In genomic region chr4:94406668-94407437, GRCh38 we compare ENCODE assay signal across 8 cellular contexts. TPM values are rescaled to one million over a fixed set of nuclear protein-coding genes. Genes with fewer than 3 reads are reported as not detected.
DNase-seq lines count a peak whose midpoint lies in the region; ATAC-seq, FAIRE-seq and TF ChIP-seq lines count a peak whose summit lies in the region.

No MANE protein-coding gene starts in this region.

- no peaks in the 10 kb centered on the region for H3K9me1 ChIP-seq in K562 (ENCODE audit: control insufficient read depth, insufficient read depth, low read length)

- under 1% methylated on average over 10 of the region's 10 CpGs for WGBS in K562 (ENCODE audit: insufficient coverage, low coverage, missing lambda C conversion rate)

- intact Hi-C loops in K562 (cut with micrococcal nuclease), result loop anchor here (1.0 to 5.0 kb wide), 5 partner anchors 46 to 189 kb away; no protein-coding TSS in a partner anchor

- DNase-seq in GM10248 (ENCODE audit: extremely low spot score), result peak; percentile 33
- peak; percentile 67 for DNase-seq in HCEC 1CT
- peak; percentile 42 for DNase-seq in NCI-H1105 treated with DMSO at 0.1 percent for 48 hours (lab: John Stamatoyannopoulos, UW)
- DNase-seq in T-helper 22 cell (ENCODE audit: low read depth), result peak; percentile 8
- peak; percentile 39 to 88 (median 48) for DNase-seq in K562 (ENCODE audit: extremely low read depth in 1 of 4, low spot score in 3 of 4)
- peak; percentile 47 for DNase-seq in iPS-NIHi7 (ENCODE audit: extremely low spot score)
- DNase-seq in stimulated activated CD4-positive, alpha-beta T cell treated with anti-CD3 and anti-CD28 coated beads, Interleukin-12 subunit alpha, Interleukin-12 subunit beta, amount 100 ng/mL, for 4 hours, result peak; percentile 44

- H3K27me3 ChIP-seq in K562 (ENCODE audit: control insufficient read depth in 2 of 2, insufficient read depth in 2 of 2, low read length in 2 of 2), result no peaks in the 10 kb centered on the region

- peak overlapping the region in 1 of 2 experiments; percentile 30; a peak in 1 of 4 replicates for H3K9ac ChIP-seq in K562 (ENCODE audit: insufficient read depth in 1 of 2, low read depth in 2 of 2, low read length in 2 of 2)

- H3K4me1 ChIP-seq in K562 (replicated peaks in 1 of 2; ENCODE audit: control insufficient read depth in 2 of 2, insufficient read depth in 2 of 2, low read length in 2 of 2), result peaks cover 4 to 18% of the 10 kb centered on the region in 2 experiments; a peak in 2 of 5 replicates

- peak; percentile 81 to 82 for TF ChIP-seq RAD21 in K562 (CRISPR knock-in tag; conservative IDR thresholded peaks at IDR 0.05 in 1 of 2, IDR thresholded peaks at IDR 0.05 in 1 of 2)

- no peaks in the 10 kb centered on the region for H3K9me3 ChIP-seq in K562 (replicated peaks; ENCODE audit: control insufficient read depth, insufficient read depth, low read depth, low read length)

- H4K20me1 ChIP-seq in K562 (replicated peaks; ENCODE audit: control insufficient read depth, insufficient read depth, low read length), result no peaks in the 10 kb centered on the region

- H3K27ac ChIP-seq in K562 (ENCODE audit: extremely low read depth, low read depth, low read length), result peak overlapping the region; percentile 35; the same call in 2 of the 3 replicates

- H3K79me2 ChIP-seq in K562 (ENCODE audit: control insufficient read depth, insufficient read depth, low read length), result no peaks in the 10 kb centered on the region

- CTCF ChIA-PET in GM10248 (lab: Yijun Ruan, JAX), result interaction anchor here (0.7 to 3.2 kb wide), 38 partner anchors 8 to 260 kb away, joined by 3 to 21 read pairs (median 4); no protein-coding TSS in a partner anchor
- CTCF ChIA-PET in K562 (lab: Yijun Ruan, JAX; ENCODE audit: low intra/inter-chr PET ratio), result interaction anchor here (0.7 to 2.2 kb wide), 3 partner anchors 144 to 193 kb away, joined by 4 to 14 read pairs (median 4); no protein-coding TSS in a partner anchor

- in situ Hi-C loops in K562 (cut with MboI), result no loop called here

- POLR2A ChIA-PET in GM10248 (lab: Yijun Ruan, JAX) (no interaction called here), K562 (lab: Yijun Ruan, JAX) (interaction anchor here (0.8 kb wide), 1 partner anchor 167 kb away, joined by 3 read pairs; no protein-coding TSS in a partner anchor)

- TF ChIP-seq CTCF in GM10248 (IDR thresholded peaks at IDR 0.05; ENCODE audit: control extremely low read depth, extremely low read depth, low read depth, missing control alignments), result peak; percentile 68
- peak; percentile 72 to 94 (median 84) for TF ChIP-seq CTCF in K562 (IDR thresholded peaks at IDR 0.05 in 2 of 3, conservative IDR thresholded peaks at IDR 0.05 in 1 of 3; ENCODE audit: insufficient read depth in 2 of 3, low read depth in 1 of 3, low read length in 3 of 3)

- peak overlapping the region; percentile 70 for H3K4me2 ChIP-seq in K562 (ENCODE audit: insufficient read depth, low read length)

- H3K36me3 ChIP-seq in K562 (ENCODE audit: control insufficient read depth, insufficient read depth, low read length), result no peaks in the 10 kb centered on the region

- no peak for TF ChIP-seq POLR2A in K562 (conservative IDR thresholded peaks at IDR 0.05)

- ATAC-seq in K562 (peak; percentile 86), HG02571 (IDR thresholded peaks at IDR 0.05; ENCODE audit: unreplicated experiment) (no peak)

- peak overlapping the region; percentile 64; the same call in 1 of the 2 replicates for H2AFZ ChIP-seq in K562 (ENCODE audit: low read depth, low read length)

- peak overlapping the region; percentile 14; the same call in 1 of the 2 replicates for H3K4me3 ChIP-seq in K562

- FAIRE-seq in K562 (lab: Jason Lieb, UNC), result peak; percentile 85

- TF ChIP-seq EP300 in K562 (IDR thresholded peaks at IDR 0.05; ENCODE audit: low read length), result peak; percentile 68; the same call in 1 of the 2 replicates

- no TSS peak for BruUV-seq in K562 (replicated peaks; lab: Mats Ljungman, UMichigan)

TF ChIP-seq in K562, 482 proteins besides CTCF, POLR2A, EP300 and RAD21 (continues in another document):
- TF ChIP-seq ZNF384 (IDR thresholded peaks at IDR 0.05; ENCODE audit: low read depth, low read length), result peak; percentile 78
- no peak for TF ChIP-seq ZBTB43 (CRISPR knock-in tag; IDR thresholded peaks at IDR 0.05)
- peak; percentile 58 for TF ChIP-seq BRD9 (IDR thresholded peaks at IDR 0.05; ENCODE audit: low read depth, partially characterized antibody)
- TF ChIP-seq MNT (conservative IDR thresholded peaks at IDR 0.05), result 0 out of 4 replicates have a peak, but pooled peaks of 1 of the 2 experiments have one; percentile 13
- TF ChIP-seq POLR2AphosphoS5 (IDR thresholded peaks at IDR 0.05; ENCODE audit: control insufficient read depth, insufficient read depth, low read depth, low read length), result peak; percentile 47; the same call in 1 of the 2 replicates
- peak; percentile 14 for TF ChIP-seq MEIS2 (IDR thresholded peaks at IDR 0.05; ENCODE audit: partially characterized antibody)
- TF ChIP-seq CBFA2T2 (conservative IDR thresholded peaks at IDR 0.05), result peak; percentile 66
- no peak for TF ChIP-seq ZNF41 (CRISPR knock-in tag; conservative IDR thresholded peaks at IDR 0.05)
- peak in 1 of 2 experiments; percentile 15; a peak in 2 of 4 replicates for TF ChIP-seq KDM1A (IDR thresholded peaks at IDR 0.05)
- peak; percentile 80 for TF ChIP-seq ARID1B (IDR thresholded peaks at IDR 0.05)
- TF ChIP-seq HINFP (tag; conservative IDR thresholded peaks at IDR 0.05; ENCODE audit: low read depth), result no peak
- TF ChIP-seq SMC3 (conservative IDR thresholded peaks at IDR 0.05; ENCODE audit: insufficient read depth, low read depth, low read length), result peak; percentile 57
- TF ChIP-seq RB1 (IDR thresholded peaks at IDR 0.05; ENCODE audit: low read depth), result 0 out of 2 replicates have a peak, but pooled peaks have one; percentile 23
- TF ChIP-seq SMARCC2 (IDR thresholded peaks at IDR 0.05; ENCODE audit: low read depth), result peak; percentile 35; the same call in 1 of the 2 replicates

RNA-seq across cellular contexts. Expression of gene PDLIM5, which starts 44.9 kb away (rescaled TPM):
- total RNA-seq in K562 (2011; cell fraction: chromatin; rRNA removed; ENCODE audit: low replicate concordance), result 262 and 263 TPM in 2 replicates
- total RNA-seq in K562 (2011; cell fraction: nucleolus; rRNA removed), result 100 and 103 TPM in 2 replicates
- 170 and 292 TPM in 2 replicates for total RNA-seq in K562 (2011; cell fraction: nucleoplasm; rRNA removed)
- total RNA-seq in K562 (2014; rRNA removed) (36.9 and 48.3 TPM in 2 replicates), K562 (2014; rRNA removed; fragmentation: Illumina TruSeq; extraction: Trizol) (79.8 and 82.1 TPM in 2 replicates), K562 (2015; rRNA removed; fragmentation: Illumina TruSeq; extraction: Trizol) (58.5 and 62.5 TPM in 2 replicates), K562 (2021) (89.9 and 97.5 TPM in 2 replicates)
- polyA plus RNA-seq in K562 (2011; rRNA removed) (100 and 126 TPM in 2 replicates), K562 (2014; fragmentation: Illumina TruSeq; extraction: Trizol) (117 and 127 TPM in 2 replicates), K562 (2014; fragmentation: Nextera tagmentation; extraction: Ambion mirVana) (10 to 100 TPM; 42.2 to 55.8 TPM), K562 (2014; rRNA removed) (39.0 and 47.9 TPM in 2 replicates)
- 84.4 and 144 TPM in 2 replicates for polyA plus RNA-seq in K562 (2011; cell fraction: cytosol; rRNA removed)
- polyA plus RNA-seq in K562 (2011; cell fraction: nucleus; rRNA removed), result 60.0 and 82.0 TPM in 2 replicates
- polyA plus RNA-seq in K562 (2012), result 42.7 and 55.2 TPM in 2 replicates
- polyA minus RNA-seq in K562 (2011; rRNA and poly(A)+ RNA removed), result 213 and 326 TPM in 2 replicates
- 60.9 and 98.0 TPM in 2 replicates for polyA minus RNA-seq in K562 (2011; cell fraction: cytosol; rRNA and poly(A)+ RNA removed)
- polyA minus RNA-seq in K562 (2011; cell fraction: nucleus; rRNA and poly(A)+ RNA removed), result 172 and 173 TPM in 2 replicates

Comparison
In these comparisons a context has a peak if more than half of its experiments do, and no peak if none do; other contexts are left out.
1. DNase-seq: peak in every context shown above with its lines; median percentile 67 in HCEC 1CT; 48 in K562; 47 in iPS-NIHi7; 44 in stimulated activated CD4-positive, alpha-beta T cell treated with anti-CD3 and anti-CD28 coated beads, Interleukin-12 subunit alpha, Interleukin-12 subunit beta, amount 100 ng/mL, for 4 hours; 42 in NCI-H1105 treated with DMSO at 0.1 percent for 48 hours; 33 in GM10248; 8 in T-helper 22 cell.